Comparison of ENCODE assay signal across 8 cellular contexts in genomic region chr13:40389081-40389641, GRCh38.
A peak's percentile ranks its signal among the peaks of the same experiment; 100 is the strongest.
DNase-seq lines count a peak whose midpoint lies in the region; ATAC-seq and TF ChIP-seq lines count a peak whose summit lies in the region.

No MANE protein-coding gene starts in this region.

- no peaks in the 10 kb centered on the region for H3K27me3 Mint-ChIP-seq in activated B cell treated with CpG ODN at 0.5 μM for 24 hours

- POLR2A ChIA-PET in activated B cell treated with CpG ODN at 0.5 μM for 24 hours (lab: Charles Lee): interaction anchor here (0.6 to 2.5 kb wide), 13 partner anchors 9 to 280 kb away, joined by 3 to 11 read pairs (median 5); no protein-coding TSS in a partner anchor
- POLR2A ChIA-PET in HEK293T (lab: Yijun Ruan, JAX): no interaction called here

- H3K4me1 ChIP-seq in hepatocyte (ENCODE audit: insufficient read depth): peaks cover 8% of the 10 kb centered on the region

- H3K4me3 ChIP-seq in hepatocyte: no peak overlapping the region

- no peak overlapping the region for H3K27ac ChIP-seq in hepatocyte

- H3K4me2 ChIP-seq in hepatocyte: peak overlapping the region; percentile 33

- H3K4me3 Mint-ChIP-seq in activated B cell treated with CpG ODN at 0.5 μM for 24 hours: peak overlapping the region; percentile 83

- H3K9me3 ChIP-seq in hepatocyte (ENCODE audit: low read depth): no peaks in the 10 kb centered on the region

- no peak overlapping the region for H2AFZ ChIP-seq in hepatocyte

- WGBS in hepatocyte (ENCODE audit: low lambda C conversion rate, missing lambda C conversion rate): 66% methylated on average over 10 of the region's 10 CpGs

- H3K79me2 ChIP-seq in hepatocyte: no peaks in the 10 kb centered on the region

- H3K36me3 Mint-ChIP-seq in activated B cell treated with CpG ODN at 0.5 μM for 24 hours (ENCODE audit: low read depth): no peaks in the 10 kb centered on the region

- H3K9me3 Mint-ChIP-seq in activated B cell treated with CpG ODN at 0.5 μM for 24 hours: no peaks in the 10 kb centered on the region

- DNase-seq in activated B cell treated with CpG ODN at 0.5 μM for 24 hours (no peak), hepatocyte (ENCODE audit: low spot score) (no peak), GM10266 (ENCODE audit: extremely low spot score) (no peak), HEK293T (ENCODE audit: extremely low spot score) (no peak), DMS53 (lab: John Stamatoyannopoulos, UW) (no peak), NCI-H146 (lab: John Stamatoyannopoulos, UW) (no peak)

- CTCF ChIA-PET in activated B cell treated with CpG ODN at 0.5 μM for 24 hours (lab: Charles Lee): interaction anchor here (0.6 kb wide), 1 partner anchor 44 kb away, joined by 4 read pairs; no protein-coding TSS in a partner anchor
- CTCF ChIA-PET in HEK293T (lab: Yijun Ruan, JAX): no interaction called here

- H3K27me3 ChIP-seq in hepatocyte: no peaks in the 10 kb centered on the region

- peaks cover 29% of the 10 kb centered on the region for H3K4me1 Mint-ChIP-seq in activated B cell treated with CpG ODN at 0.5 μM for 24 hours

- TF ChIP-seq CTCF in activated B cell treated with CpG ODN at 0.5 μM for 24 hours (IDR thresholded peaks at IDR 0.05) (no peak), hepatocyte (IDR thresholded peaks at IDR 0.05; ENCODE audit: poor library complexity) (no peak), GM10266 (IDR thresholded peaks at IDR 0.05; ENCODE audit: control insufficient read depth, insufficient read depth, low read depth, missing control alignments) (no peak)

- no peaks in the 10 kb centered on the region for H3K36me3 ChIP-seq in hepatocyte (replicated peaks; ENCODE audit: insufficient read depth, low read depth)

- H3K27ac Mint-ChIP-seq in activated B cell treated with CpG ODN at 0.5 μM for 24 hours: peak overlapping the region; percentile 95

- intact Hi-C loops in activated B cell treated with CpG ODN at 0.5 μM for 24 hours (cut with micrococcal nuclease): loop anchor here (1.0 to 5.0 kb wide), 5 partner anchors 13 to 278 kb away; partner anchors contain the start of gene FOXO1

- ATAC-seq in GM18517 (IDR thresholded peaks at IDR 0.05; ENCODE audit: unreplicated experiment): peak; percentile 61
- ATAC-seq in HG02840 (IDR thresholded peaks at IDR 0.05; ENCODE audit: low FRiP score, unreplicated experiment): peak; percentile 44
- peak; percentile 64 for ATAC-seq in activated B cell treated with CpG ODN at 0.5 μM for 24 hours (ENCODE audit: low read depth)

- H3K9me2 ChIP-seq in hepatocyte (replicated peaks; ENCODE audit: insufficient read depth): no peaks in the 10 kb centered on the region

- H4K20me1 ChIP-seq in hepatocyte (ENCODE audit: insufficient read depth, poor library complexity, severe bottlenecking): no peaks in the 10 kb centered on the region

TF ChIP-seq in HEK293T, 16 proteins besides CTCF, POLR2A, EP300 and RAD21:
- TF ChIP-seq ZNF384 (IDR thresholded peaks at IDR 0.05): no peak
- TF ChIP-seq HDGF (IDR thresholded peaks at IDR 0.05; ENCODE audit: borderline replicate concordance): no peak
- TF ChIP-seq FOXM1 (IDR thresholded peaks at IDR 0.05; ENCODE audit: borderline replicate concordance): no peak
- TF ChIP-seq, protein P1, sequence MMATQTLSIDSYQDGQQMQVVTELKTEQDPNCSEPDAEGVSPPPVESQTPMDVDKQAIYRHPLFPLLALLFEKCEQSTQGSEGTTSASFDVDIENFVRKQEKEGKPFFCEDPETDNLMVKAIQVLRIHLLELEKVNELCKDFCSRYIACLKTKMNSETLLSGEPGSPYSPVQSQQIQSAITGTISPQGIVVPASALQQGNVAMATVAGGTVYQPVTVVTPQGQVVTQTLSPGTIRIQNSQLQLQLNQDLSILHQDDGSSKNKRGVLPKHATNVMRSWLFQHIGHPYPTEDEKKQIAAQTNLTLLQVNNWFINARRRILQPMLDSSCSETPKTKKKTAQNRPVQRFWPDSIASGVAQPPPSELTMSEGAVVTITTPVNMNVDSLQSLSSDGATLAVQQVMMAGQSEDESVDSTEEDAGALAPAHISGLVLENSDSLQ (IDR thresholded peaks at IDR 0.05): no peak
- no peak for TF ChIP-seq SP1 (IDR thresholded peaks at IDR 0.05)
- no peak for TF ChIP-seq NFRKB (IDR thresholded peaks at IDR 0.05)
- no peak for TF ChIP-seq CTBP1 (IDR thresholded peaks at IDR 0.05; ENCODE audit: borderline replicate concordance)
- no peak for TF ChIP-seq ELF4 (IDR thresholded peaks at IDR 0.05)
- TF ChIP-seq FOXK2 (IDR thresholded peaks at IDR 0.05): no peak
- no peak for TF ChIP-seq TARDBP (IDR thresholded peaks at IDR 0.05)
- no peak for TF ChIP-seq LEF1 (IDR thresholded peaks at IDR 0.05; ENCODE audit: borderline replicate concordance)
- TF ChIP-seq L3MBTL2 (conservative IDR thresholded peaks at IDR 0.05): no peak
- TF ChIP-seq FOXA1 (IDR thresholded peaks at IDR 0.05): no peak
- no peak for TF ChIP-seq ARNT (IDR thresholded peaks at IDR 0.05)
- TF ChIP-seq BHLHE40 (IDR thresholded peaks at IDR 0.05; ENCODE audit: borderline replicate concordance): no peak
- TF ChIP-seq SUZ12 (IDR thresholded peaks at IDR 0.05): no peak
